In the genomic region with DNA sequence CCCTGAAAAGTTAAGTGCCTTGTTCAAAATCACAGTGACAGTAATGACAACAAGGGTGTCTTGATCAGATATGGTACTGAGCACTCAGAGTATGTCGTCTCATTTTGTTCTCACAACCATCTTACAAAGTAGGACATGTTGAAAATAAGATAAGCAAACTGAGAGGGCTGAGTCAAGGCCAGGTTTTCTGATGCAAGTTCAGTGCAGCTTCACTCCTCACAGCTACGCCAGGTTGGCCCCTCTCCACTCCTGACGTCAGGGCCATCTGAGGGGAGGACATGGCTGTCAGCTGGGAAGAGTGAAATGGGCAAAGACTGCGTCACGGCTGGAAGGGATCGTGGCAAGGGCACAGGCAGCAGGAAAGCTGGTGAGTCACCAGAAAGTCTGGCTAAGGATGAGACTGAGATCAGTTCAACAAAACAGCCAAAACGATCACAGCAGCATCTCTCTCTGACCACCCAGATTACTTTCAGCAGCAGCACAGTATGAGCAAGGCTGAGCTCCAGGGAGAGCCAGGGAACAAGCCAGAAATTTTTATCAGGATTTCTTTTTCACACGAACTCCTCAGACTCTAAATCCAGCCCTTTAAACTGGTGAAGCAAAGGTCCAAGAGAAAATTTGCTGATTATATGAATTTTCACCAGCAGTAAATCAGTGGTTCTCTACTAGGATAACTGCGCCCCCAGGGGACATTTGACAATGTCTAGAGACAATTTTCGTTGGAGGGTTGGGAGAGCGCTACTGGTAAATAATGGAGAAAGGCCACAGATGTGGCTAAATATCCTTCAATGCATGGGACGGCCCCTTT, we compare ENCODE assay signal across 8 cellular contexts.
DNase-seq lines count a peak whose midpoint lies in the region; TF ChIP-seq lines count a peak whose summit lies in the region.

No MANE protein-coding gene starts in this region.

- WGBS in trophoblast cell (ENCODE audit: extremely low coverage, insufficient coverage, insufficient read length), result no CpG with 5 or more reads among the region's 12 CpGs

- H2BK120ac ChIP-seq in trophoblast cell (ENCODE audit: insufficient read depth, low read length, poor library complexity), result no peak overlapping the region

- no peak overlapping the region for H4K8ac ChIP-seq in trophoblast cell (ENCODE audit: low read depth, low read length)

- no peaks in the 10 kb centered on the region for H3K9me3 ChIP-seq in SJCRH30 (replicated peaks)
- H3K9me3 ChIP-seq in trophoblast cell (ENCODE audit: insufficient read depth, low read depth, low read length), result no peaks in the 10 kb centered on the region

- no peak for TF ChIP-seq CTCF in fibroblast of villous mesenchyme (IDR thresholded peaks at IDR 0.05; ENCODE audit: insufficient read depth, low read depth, low read length)

- H2BK5ac ChIP-seq in trophoblast cell (ENCODE audit: low read depth, low read length, poor library complexity), result no peak overlapping the region

- H2BK12ac ChIP-seq in trophoblast cell (ENCODE audit: low read length), result no peak overlapping the region

- no peak overlapping the region for H4K12ac ChIP-seq in trophoblast cell (ENCODE audit: low read depth, low read length)

- no peak overlapping the region for H3K23ac ChIP-seq in trophoblast cell (ENCODE audit: low read length)

- no peak overlapping the region for H4K91ac ChIP-seq in trophoblast cell (ENCODE audit: low read depth, low read length)

- no peak overlapping the region for H3K14ac ChIP-seq in trophoblast cell (ENCODE audit: low read length)

- no peak overlapping the region for H3K4ac ChIP-seq in trophoblast cell (ENCODE audit: low read depth, low read length)

- H3K79me1 ChIP-seq in trophoblast cell (ENCODE audit: low read length), result no peaks in the 10 kb centered on the region

- H3K27ac ChIP-seq in SJCRH30, result no peak overlapping the region
- H3K27ac ChIP-seq in trophoblast cell (ENCODE audit: low read depth, low read length), result no peak overlapping the region

- no peak overlapping the region for H2AFZ ChIP-seq in trophoblast cell (ENCODE audit: insufficient read depth, low read length, poor library complexity)

- H3K79me2 ChIP-seq in trophoblast cell (ENCODE audit: control insufficient read depth, insufficient read depth, low read length, poor library complexity), result no peaks in the 10 kb centered on the region

- H3K9ac ChIP-seq in trophoblast cell (ENCODE audit: low read length), result no peak overlapping the region

- DNase-seq in DMS53 (lab: John Stamatoyannopoulos, UW), result peak; percentile 88
- peak; percentile 28 to 44 for DNase-seq in SJCRH30
- DNase-seq in fibroblast of villous mesenchyme (ENCODE audit: low read depth), result peak; percentile 99
- peak; percentile 20 to 59 for DNase-seq in trophoblast cell
- no peak for DNase-seq in NCI-H1048 (lab: John Stamatoyannopoulos, UW)
- DNase-seq in globus pallidus (ENCODE audit: low spot score), result no peak
- no peak for DNase-seq in D341Med (ENCODE audit: low spot score)
- no peak for DNase-seq in effector CD4-positive, alpha-beta T cell

- H3K4me2 ChIP-seq in trophoblast cell (ENCODE audit: low read length), result no peak overlapping the region

- H3K36me3 ChIP-seq in SJCRH30 (no peaks in the 10 kb centered on the region), trophoblast cell (ENCODE audit: control insufficient read depth in 1 of 2, insufficient read depth in 2 of 2, low read length in 2 of 2) (no peaks in the 10 kb centered on the region)

- H3K4me3 ChIP-seq in SJCRH30 (no peak overlapping the region), fibroblast of villous mesenchyme (ENCODE audit: low read depth, low read length) (peak overlapping the region; percentile 9), trophoblast cell (ENCODE audit: low read depth, low read length) (no peak overlapping the region)

- H3K18ac ChIP-seq in trophoblast cell (ENCODE audit: low read length), result no peak overlapping the region

- no peaks in the 10 kb centered on the region for H3K27me3 ChIP-seq in SJCRH30
- H3K27me3 ChIP-seq in trophoblast cell (ENCODE audit: insufficient read depth, low read length), result no peaks in the 10 kb centered on the region

- no peaks in the 10 kb centered on the region for H3K4me1 ChIP-seq in SJCRH30
- peaks cover 0 to 2% of the 10 kb centered on the region in 2 experiments for H3K4me1 ChIP-seq in trophoblast cell (ENCODE audit: control insufficient read depth in 1 of 2, insufficient read depth in 2 of 2, low read length in 2 of 2)

- no peak overlapping the region for H2AK5ac ChIP-seq in trophoblast cell (ENCODE audit: low read length)

Comparison
In these comparisons a context has a peak if more than half of its experiments do, and no peak if none do; other contexts are left out.
1. DNase-seq: peak in DMS53 (single experiment), SJCRH30 (2 of 2), fibroblast of villous mesenchyme (single experiment) and trophoblast cell (2 of 2); none in NCI-H1048 (single experiment), globus pallidus (single experiment), D341Med (single experiment) and effector CD4-positive, alpha-beta T cell (single experiment).